In the genomic region with DNA sequence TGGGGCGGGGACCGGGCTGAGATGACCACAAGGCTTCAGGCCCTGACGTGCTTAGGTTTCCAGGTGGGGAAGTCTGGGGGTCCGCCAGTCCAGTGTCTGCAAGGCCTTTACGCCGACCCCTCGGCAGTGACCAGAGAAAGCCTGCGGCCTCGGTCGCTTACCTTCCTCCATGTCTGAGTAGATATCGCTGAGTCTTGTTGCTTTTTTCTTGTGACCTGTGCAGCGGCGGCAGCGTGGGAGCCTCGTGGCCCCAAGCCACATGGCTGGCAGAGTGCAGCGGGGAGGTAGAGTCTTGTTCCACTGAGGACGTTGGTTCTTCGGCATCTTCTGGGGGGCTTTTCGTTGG, we compare ENCODE assay signal across 8 cellular contexts. TPM values are rescaled to one million over a fixed set of nuclear protein-coding genes. Genes with fewer than 3 reads are reported as not detected.
DNase-seq lines count a peak whose midpoint lies in the region; ATAC-seq, FAIRE-seq and TF ChIP-seq lines count a peak whose summit lies in the region.

No MANE protein-coding gene starts in this region.

- CTCF ChIA-PET in CD8-positive, alpha-beta memory T cell (lab: Charles Lee) = interaction anchor here (1.0 to 2.5 kb wide), 9 partner anchors 9 to 79 kb away, joined by 3 to 10 read pairs (median 4); no protein-coding TSS in a partner anchor

- H3K4me1 ChIP-seq in CD8-positive, alpha-beta memory T cell (ENCODE audit: insufficient read depth, low read length) = peaks cover 22% of the 10 kb centered on the region
- H3K4me1 ChIP-seq in astrocyte (ENCODE audit: insufficient read depth, low read length) = peaks cover 17% of the 10 kb centered on the region
- H3K4me1 ChIP-seq in right lobe of liver = peaks cover 0 to 28% (median 8%) of the 10 kb centered on the region in 4 donors

- peaks cover 60% of the 10 kb centered on the region for H3K79me2 ChIP-seq in astrocyte (ENCODE audit: insufficient read depth, low read length)

- peaks cover 2 to 60% (median 16%) of the 10 kb centered on the region in 3 donors for H3K36me3 Mint-ChIP-seq in CD8-positive, alpha-beta memory T cell
- peaks cover 35% of the 10 kb centered on the region for H3K36me3 Mint-ChIP-seq in astrocyte (ENCODE audit: low read depth, unreplicated experiment)

- H3K9me3 ChIP-seq in CD8-positive, alpha-beta memory T cell (ENCODE audit: low read length) = no peaks in the 10 kb centered on the region
- H3K9me3 ChIP-seq in astrocyte (ENCODE audit: insufficient read depth, low read depth, low read length) (no peaks in the 10 kb centered on the region), right lobe of liver (no peaks in the 10 kb centered on the region)

- H3K27me3 ChIP-seq in CD8-positive, alpha-beta memory T cell (ENCODE audit: insufficient read depth, low read length, poor library complexity, severe bottlenecking) = no peaks in the 10 kb centered on the region
- H3K27me3 ChIP-seq in astrocyte (ENCODE audit: insufficient read depth, low read length) = no peaks in the 10 kb centered on the region
- H3K27me3 ChIP-seq in right lobe of liver = no peaks in the 10 kb centered on the region

- peak in 1 of 5 donors; percentile 20 for DNase-seq in CD8-positive, alpha-beta memory T cell
- no peak for DNase-seq in NB4 (ENCODE audit: low read depth)
- no peak for DNase-seq in astrocyte (ENCODE audit: low read depth)
- peak in 1 of 3 donors; percentile 36 for DNase-seq in right lobe of liver
- DNase-seq in stimulated activated CD8-positive, alpha-beta memory T cell treated with anti-CD3 and anti-CD28 coated beads, Interleukin-4, amount 100 ng/mL, for 4 hours (ENCODE audit: low read depth in 2 of 2, low spot score in 1 of 2) = peak; percentile 24
- DNase-seq in NCI-H1092 treated with DMSO at 0.1 percent for 48 hours (lab: John Stamatoyannopoulos, UW) = no peak
- DNase-seq in GM10266 (ENCODE audit: extremely low spot score) = no peak

- 0% methylated on average over 9 of the region's 19 CpGs for WGBS in right lobe of liver (ENCODE audit: insufficient coverage, low coverage, low lambda C conversion rate, missing lambda C conversion rate)

- H3K4me1 Mint-ChIP-seq in CD8-positive, alpha-beta memory T cell = peaks cover 36 to 58% (median 54%) of the 10 kb centered on the region in 3 donors
- peaks cover 23% of the 10 kb centered on the region for H3K4me1 Mint-ChIP-seq in astrocyte (ENCODE audit: low read depth, unreplicated experiment)

- H3K4me3 ChIP-seq in CD8-positive, alpha-beta memory T cell (ENCODE audit: low read length) = peak overlapping the region; percentile 91
- peak overlapping the region; percentile 99 for H3K4me3 ChIP-seq in NB4 (ENCODE audit: low read depth, low read length)
- H3K4me3 ChIP-seq in astrocyte (ENCODE audit: insufficient read depth, low read depth, low read length) = peak overlapping the region; percentile 95
- peak overlapping the region; percentile 80 to 93 (median 81) for H3K4me3 ChIP-seq in right lobe of liver

- intact Hi-C loops in right lobe of liver (cut with DNase I) = no loop called here

- TF ChIP-seq POLR2A in NB4 (IDR thresholded peaks at IDR 0.05; ENCODE audit: extremely low read depth, insufficient read length) (no peak), right lobe of liver (IDR thresholded peaks at IDR 0.05) (no peak)

- peak overlapping the region; percentile 88 to 99 (median 95) for H3K4me3 Mint-ChIP-seq in CD8-positive, alpha-beta memory T cell
- peak overlapping the region; percentile 98 for H3K4me3 Mint-ChIP-seq in astrocyte (ENCODE audit: unreplicated experiment)

- peak overlapping the region; percentile 55 for H2AFZ ChIP-seq in astrocyte (ENCODE audit: low read depth, low read length)

- H3K4me2 ChIP-seq in astrocyte (ENCODE audit: low read length) = peak overlapping the region; percentile 99

- H4K20me1 ChIP-seq in astrocyte (ENCODE audit: insufficient read depth, low read length) = peaks cover 85% of the 10 kb centered on the region

- TF ChIP-seq CTCF in NB4 (IDR thresholded peaks at IDR 0.05; ENCODE audit: low read depth, low read length) = no peak
- TF ChIP-seq CTCF in astrocyte (IDR thresholded peaks at IDR 0.05; ENCODE audit: insufficient read depth, low read depth, low read length) = no peak
- no peak for TF ChIP-seq CTCF in right lobe of liver (IDR thresholded peaks at IDR 0.05)
- no peak for TF ChIP-seq CTCF in GM10266 (IDR thresholded peaks at IDR 0.05; ENCODE audit: control insufficient read depth, insufficient read depth, low read depth, missing control alignments)

- peaks cover 0 to 1% of the 10 kb centered on the region in 2 donors for H3K27me3 Mint-ChIP-seq in CD8-positive, alpha-beta memory T cell
- H3K27me3 Mint-ChIP-seq in astrocyte (ENCODE audit: low read depth, unreplicated experiment) = no peaks in the 10 kb centered on the region

- H3K27ac Mint-ChIP-seq in CD8-positive, alpha-beta memory T cell = peak overlapping the region; percentile 93 to 99 (median 98)
- H3K27ac Mint-ChIP-seq in astrocyte (ENCODE audit: unreplicated experiment) = peak overlapping the region; percentile 99

- H3K9ac ChIP-seq in astrocyte (ENCODE audit: low read length) = peak overlapping the region; percentile 95

- H3K9me3 Mint-ChIP-seq in CD8-positive, alpha-beta memory T cell = no peaks in the 10 kb centered on the region
- no peaks in the 10 kb centered on the region for H3K9me3 Mint-ChIP-seq in astrocyte (ENCODE audit: unreplicated experiment)

- H3K36me3 ChIP-seq in CD8-positive, alpha-beta memory T cell (ENCODE audit: insufficient read depth, low read length) = peaks cover 21% of the 10 kb centered on the region
- peaks cover 42% of the 10 kb centered on the region for H3K36me3 ChIP-seq in astrocyte (ENCODE audit: insufficient read depth, low read length)
- H3K36me3 ChIP-seq in right lobe of liver = peaks cover 0 to 25% (median 11%) of the 10 kb centered on the region in 4 donors

- peak; percentile 25 for ATAC-seq in GM21737 (IDR thresholded peaks at IDR 0.05; ENCODE audit: unreplicated experiment)
- ATAC-seq in right lobe of liver = peak; percentile 3 to 18 (median 10)

- POLR2A ChIA-PET in CD8-positive, alpha-beta memory T cell (lab: Charles Lee) = interaction anchor here (0.6 to 2.0 kb wide), 7 partner anchors 17 to 1140 kb away, joined by 3 to 8 read pairs (median 4); a partner anchor contains a TSS

- H3K27ac ChIP-seq in CD8-positive, alpha-beta memory T cell (ENCODE audit: low read depth, low read length) = peak overlapping the region; percentile 93
- H3K27ac ChIP-seq in astrocyte (ENCODE audit: low read depth, low read length) (peak overlapping the region; percentile 98), right lobe of liver (peak overlapping the region; percentile 64 to 74 (median 69))

- FAIRE-seq in astrocyte (lab: Jason Lieb, UNC) = no peak

RNA-seq across cellular contexts. Expression of a gene that starts 0.3 kb away (rescaled TPM):
- 100 to 1,000 TPM; 304 to 330 TPM for total RNA-seq in CD8-positive, alpha-beta memory T cell
- polyA plus RNA-seq in CD8-positive, alpha-beta memory T cell = 76.6 TPM
- total RNA-seq in astrocyte (84.1 and 92.9 TPM in 2 replicates), right lobe of liver (10 to 100 TPM; 16.0 to 60.2 (median 27.3) TPM)

RNA-seq across cellular contexts. Expression of a gene that starts 19.7 kb away (rescaled TPM):
- 100 to 1,000 TPM; 105 to 106 TPM for total RNA-seq in CD8-positive, alpha-beta memory T cell
- polyA plus RNA-seq in CD8-positive, alpha-beta memory T cell = 20.7 TPM
- 54.1 and 56.9 TPM in 2 replicates for total RNA-seq in astrocyte
- total RNA-seq in right lobe of liver = 10 to 100 TPM in 3 of 6 experiments, 1 to 10 TPM in 3; 7.9 to 18.2 (median 10.3) TPM

RNA-seq across cellular contexts. Expression of a gene that starts 32.4 kb away (rescaled TPM):
- 10 to 100 TPM; 64.3 to 64.8 TPM for total RNA-seq in CD8-positive, alpha-beta memory T cell
- 36.0 TPM for polyA plus RNA-seq in CD8-positive, alpha-beta memory T cell
- total RNA-seq in astrocyte (126 and 134 TPM in 2 replicates), right lobe of liver (10 to 100 TPM; 11.2 to 14.7 (median 13.0) TPM)

Comparison
In these comparisons a context has a peak if more than half of its experiments do, and no peak if none do; other contexts are left out.
1. DNase-seq: peak in stimulated activated CD8-positive, alpha-beta memory T cell treated with anti-CD3 and anti-CD28 coated beads, Interleukin-4, amount 100 ng/mL, for 4 hours (2 of 2); none in NB4 (single experiment), astrocyte (single experiment), NCI-H1092 treated with DMSO at 0.1 percent for 48 hours (single experiment) and GM10266 (single experiment).
2. Peak in every context shown above with its lines, with median percentiles within 50 percentile points of each other: H3K27ac ChIP-seq and H3K4me3 ChIP-seq.